Comparison of ENCODE assay signal across 1 cellular context in genomic region chr16:11296351-11296705, GRCh38.
A peak's percentile ranks its signal among the peaks of the same experiment; 100 is the strongest.
TF ChIP-seq lines count a peak whose summit lies in the region.

No MANE protein-coding gene starts in this region.

TF ChIP-seq in HepG2, 621 proteins besides CTCF, POLR2A, EP300 and RAD21 (continued from another document):
- TF ChIP-seq CERS6 (CRISPR knock-in tag; IDR thresholded peaks at IDR 0.05) (no peak), SPEN (CRISPR knock-in tag; IDR thresholded peaks at IDR 0.05; ENCODE audit: low read depth) (no peak), ARID2 (CRISPR knock-in tag; IDR thresholded peaks at IDR 0.05; ENCODE audit: borderline replicate concordance) (0 out of 2 replicates have a peak, but pooled peaks have one; percentile 19), JDP2 (CRISPR knock-in tag; IDR thresholded peaks at IDR 0.05; ENCODE audit: borderline replicate concordance) (no peak), PRDM10 (CRISPR knock-in tag; IDR thresholded peaks at IDR 0.05; ENCODE audit: low read depth) (no peak), IRF9 (CRISPR knock-in tag; IDR thresholded peaks at IDR 0.05; ENCODE audit: borderline replicate concordance) (no peak), BCL3 (CRISPR knock-in tag; IDR thresholded peaks at IDR 0.05) (no peak), SRSF4 (IDR thresholded peaks at IDR 0.05; ENCODE audit: low read depth, low read length, poor library complexity, severe bottlenecking) (no peak), ZIK1 (CRISPR knock-in tag; IDR thresholded peaks at IDR 0.05; ENCODE audit: borderline replicate concordance, low read depth) (0 out of 2 replicates have a peak, but pooled peaks have one; percentile 11), FOXA3 (CRISPR knock-in tag; IDR thresholded peaks at IDR 0.05) (no peak), ZFP90 (CRISPR knock-in tag; IDR thresholded peaks at IDR 0.05; ENCODE audit: borderline replicate concordance) (peak; percentile 20; the same call in 1 of the 2 replicates), SKI (IDR thresholded peaks at IDR 0.05; ENCODE audit: partially characterized antibody) (no peak), HINFP (CRISPR knock-in tag; IDR thresholded peaks at IDR 0.05; ENCODE audit: low read depth) (no peak), FOXP1 (IDR thresholded peaks at IDR 0.05) (no peak), FOXP1 (CRISPR knock-in tag; IDR thresholded peaks at IDR 0.05) (peak; percentile 52), NPAS2 (CRISPR knock-in tag; IDR thresholded peaks at IDR 0.05; ENCODE audit: borderline replicate concordance) (no peak), RFX5 (IDR thresholded peaks at IDR 0.05; ENCODE audit: low read depth, low read length) (no peak), CHD2 (IDR thresholded peaks at IDR 0.05; ENCODE audit: low read depth, low read length) (no peak), TCF7L2 (IDR thresholded peaks at IDR 0.05; ENCODE audit: low read depth, low read length) (peak; percentile 44; the same call in 1 of the 2 replicates), DNMT3B (CRISPR knock-in tag; conservative IDR thresholded peaks at IDR 0.05) (no peak), U2AF1 (optimal IDR thresholded peaks at IDR 0.05; ENCODE audit: low read depth, low read length) (no peak), ZNF160 (CRISPR knock-in tag; IDR thresholded peaks at IDR 0.05) (0 out of 2 replicates have a peak, but pooled peaks have one; percentile 10), NKX3-1 (CRISPR knock-in tag; IDR thresholded peaks at IDR 0.05) (no peak), TFAP4 (IDR thresholded peaks at IDR 0.05; ENCODE audit: borderline replicate concordance, low read depth) (0 out of 2 replicates have a peak, but pooled peaks have one; percentile 4), ZBTB7A (CRISPR knock-in tag; IDR thresholded peaks at IDR 0.05) (no peak), NCOR1 (IDR thresholded peaks at IDR 0.05; ENCODE audit: borderline replicate concordance, low read length) (no peak), TP53 (CRISPR knock-in tag; conservative IDR thresholded peaks at IDR 0.05) (peak; percentile 3; the same call in 1 of the 2 replicates), MYNN (CRISPR knock-in tag; IDR thresholded peaks at IDR 0.05; ENCODE audit: low read depth) (no peak), THAP7 (CRISPR knock-in tag; IDR thresholded peaks at IDR 0.05) (0 out of 2 replicates have a peak, but pooled peaks have one; percentile 20), PLSCR1 (CRISPR knock-in tag; IDR thresholded peaks at IDR 0.05; ENCODE audit: borderline replicate concordance) (no peak), ZNF329 (CRISPR knock-in tag; IDR thresholded peaks at IDR 0.05; ENCODE audit: low read depth) (no peak), PAX8 (CRISPR knock-in tag; IDR thresholded peaks at IDR 0.05; ENCODE audit: borderline replicate concordance) (no peak), NFAT5 (CRISPR knock-in tag; IDR thresholded peaks at IDR 0.05) (no peak; the same call in 1 of the 2 replicates), ZNF816 (CRISPR knock-in tag; IDR thresholded peaks at IDR 0.05; ENCODE audit: borderline replicate concordance) (no peak), BORCS8-MEF2B (CRISPR knock-in tag; IDR thresholded peaks at IDR 0.05) (no peak), FOSL2 (CRISPR knock-in tag; IDR thresholded peaks at IDR 0.05) (no peak), STAT5B (CRISPR knock-in tag; IDR thresholded peaks at IDR 0.05) (no peak), CREM (IDR thresholded peaks at IDR 0.05) (no peak), CREM (CRISPR knock-in tag; IDR thresholded peaks at IDR 0.05) (no peak), MED13 (CRISPR knock-in tag; IDR thresholded peaks at IDR 0.05) (no peak), ZBTB7B (CRISPR knock-in tag; IDR thresholded peaks at IDR 0.05) (no peak), ZNF703 (CRISPR knock-in tag; IDR thresholded peaks at IDR 0.05; ENCODE audit: borderline replicate concordance) (no peak), KMT2B (CRISPR knock-in tag; IDR thresholded peaks at IDR 0.05) (no peak), ZSCAN21 (CRISPR knock-in tag; IDR thresholded peaks at IDR 0.05; ENCODE audit: borderline replicate concordance) (no peak), PATZ1 (CRISPR knock-in tag; IDR thresholded peaks at IDR 0.05) (peak; percentile 54; the same call in 1 of the 2 replicates)
